ENCODE assay signal across 23 cellular contexts in the genomic region with DNA sequence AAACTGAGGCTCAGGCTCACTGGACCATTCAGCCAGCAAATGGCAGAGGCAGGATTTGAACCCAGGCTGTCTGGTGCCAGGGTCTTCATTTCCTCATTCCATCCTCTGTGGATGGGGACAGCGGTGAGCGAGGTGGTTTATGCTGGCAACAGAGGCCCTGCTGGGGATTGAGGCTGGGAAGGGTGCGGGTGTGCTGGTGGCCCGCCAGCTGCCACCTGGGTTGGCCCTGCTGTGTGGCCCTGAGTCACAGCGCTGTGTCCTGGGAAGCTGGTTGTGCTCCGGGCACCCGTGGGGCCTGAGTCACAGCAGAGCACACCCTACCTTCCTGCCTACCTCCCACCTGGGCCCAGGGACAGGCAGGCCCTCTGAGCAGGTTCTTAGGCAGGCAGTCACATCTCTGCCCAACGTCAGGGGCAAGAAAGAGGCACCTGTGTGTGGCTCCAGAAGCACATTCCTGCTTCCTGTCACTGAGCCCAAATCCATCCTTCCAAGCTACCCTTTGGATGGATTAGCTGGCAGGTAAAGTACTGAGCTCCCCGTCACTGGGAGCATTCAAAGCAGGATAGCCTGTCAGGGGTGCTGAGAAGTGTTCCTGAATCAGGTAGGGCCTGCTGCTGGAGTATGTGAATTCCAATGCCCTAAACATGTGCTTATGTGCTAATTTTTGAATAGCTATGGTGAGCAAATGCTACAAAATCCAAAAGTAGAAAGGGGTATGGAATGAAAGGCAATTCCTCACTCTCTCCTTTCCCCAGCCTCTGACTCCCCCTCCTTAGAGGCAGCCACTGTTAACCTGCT. TPM values are rescaled to one million over a fixed set of nuclear protein-coding genes. Genes with fewer than 3 reads are reported as not detected.
DNase-seq lines count a peak whose midpoint lies in the region; ATAC-seq, FAIRE-seq and TF ChIP-seq lines count a peak whose summit lies in the region.
"Had no signal": no experiment of that assay in that cellular context is flagged by ENCODE, and none has a peak within 500 bp of the region (broad histone marks: within the 10 kb centered on the region; RNA-seq: fewer than 3 reads in every experiment).

No MANE protein-coding gene starts in this region.

- H4K20me1 ChIP-seq in H1 (replicated peaks in 1 of 2; ENCODE audit: control insufficient read depth in 1 of 2, insufficient read depth in 2 of 2, low read length in 2 of 2), result no peaks in the 10 kb centered on the region

- H3K9me3 Mint-ChIP-seq in nephron (no peaks in the 10 kb centered on the region), progenitor cell of endocrine pancreas (ENCODE audit: low read depth) (no peaks in the 10 kb centered on the region)
- H3K9me3 Mint-ChIP-seq: natural killer cell treated with Interleukin-12 subunit alpha and Interleukin-12 subunit beta and Interleukin-15 and Interleukin-18, amount 100 ng/mL, for 72 hours had no signal

- H3K4ac ChIP-seq in H1 (replicated peaks; ENCODE audit: insufficient read length, low read depth, low read length), result no peak overlapping the region

- no peak overlapping the region for H2BK5ac ChIP-seq in H1 (ENCODE audit: low read depth, low read length)

- TF ChIP-seq CTCF in A549 (IDR thresholded peaks at IDR 0.05) (no peak), H1 (IDR thresholded peaks at IDR 0.05; ENCODE audit: control extremely low read depth in 1 of 3, insufficient read depth in 1 of 3, low read depth in 1 of 3, low read length in 3 of 3) (no peak), nephron (IDR thresholded peaks at IDR 0.05; ENCODE audit: unreplicated experiment in 3 of 3) (no peak), progenitor cell of endocrine pancreas (IDR thresholded peaks at IDR 0.05; ENCODE audit: unreplicated experiment) (no peak)

- H2AK5ac ChIP-seq in H1 (ENCODE audit: low read depth, low read length), result no peak overlapping the region

- FAIRE-seq in A549 (lab: Jason Lieb, UNC) (no peak), RCC 7860 (lab: Jason Lieb, UNC) (no peak), H1 (lab: Jason Lieb, UNC) (no peak)
- FAIRE-seq: endothelial cell of umbilical vein, GM12892 had no signal

- no peaks in the 10 kb centered on the region for H3K79me2 ChIP-seq in H1 (ENCODE audit: control insufficient read depth in 1 of 2, insufficient read depth in 2 of 2, low read length in 2 of 2)

- ATAC-seq in A549 (no peak), HG03457 (IDR thresholded peaks at IDR 0.05; ENCODE audit: unreplicated experiment) (no peak)
- ATAC-seq: activated CD4-positive, alpha-beta T cell treated with anti-CD3 and anti-CD28 coated beads for 36 hours; gastrocnemius medialis; left colon had no signal

- H2AFZ ChIP-seq in H1 (ENCODE audit: low read length), result no peak overlapping the region

- H2BK12ac ChIP-seq in H1 (ENCODE audit: low read depth, low read length), result no peak overlapping the region

- H2BK15ac ChIP-seq in H1 (ENCODE audit: low read length), result no peak overlapping the region

- no peak for TF ChIP-seq RAD21 in A549 (conservative IDR thresholded peaks at IDR 0.05 in 1 of 2, IDR thresholded peaks at IDR 0.05 in 1 of 2)
- TF ChIP-seq RAD21 in H1 (IDR thresholded peaks at IDR 0.05 in 1 of 2, conservative IDR thresholded peaks at IDR 0.05 in 1 of 2; ENCODE audit: low read depth in 2 of 2, low read length in 2 of 2), result no peak

- H3K27ac ChIP-seq in A549 (peak overlapping the region in 1 of 2 experiments; percentile 73; a peak in 3 of 6 replicates), H1 (ENCODE audit: low read depth, low read length) (no peak overlapping the region)
- H3K27ac ChIP-seq: gastrocnemius medialis had no signal

- H3K36me3 Mint-ChIP-seq in nephron (ENCODE audit: low read depth) (no peaks in the 10 kb centered on the region), progenitor cell of endocrine pancreas (ENCODE audit: insufficient read depth) (no peaks in the 10 kb centered on the region)
- H3K36me3 Mint-ChIP-seq: mesothelial cell of epicardium; natural killer cell treated with Interleukin-12 subunit alpha and Interleukin-12 subunit beta and Interleukin-15 and Interleukin-18, amount 100 ng/mL, for 72 hours had no signal

- DNase-seq in A549 (ENCODE audit: low read depth in 1 of 2, low spot score in 1 of 2) (no peak), RCC 7860 (ENCODE audit: low spot score) (peak; percentile 52), H1 (ENCODE audit: low read depth in 1 of 2, low spot score in 2 of 2) (no peak), putamen (ENCODE audit: low spot score) (no peak), progenitor cell of endocrine pancreas (ENCODE audit: low spot score, unreplicated experiment) (no peak)
- no peak for DNase-seq in activated CD4-positive, alpha-beta T cell treated with anti-CD3 and anti-CD28 coated beads, Interleukin-2, amount 50 U/mL, for 48 hours
- DNase-seq: 8988T; activated CD4-positive, alpha-beta T cell treated with anti-CD3 and anti-CD28 coated beads for 36 hours; DMS79; gastrocnemius medialis; GOT3; left colon; NCI-H1417 treated with DMSO at 0.1 percent for 48 hours; NCI-H2171; NCI-H524 treated with DMSO at 0.1 percent for 48 hours; stimulated activated naive CD4-positive, alpha-beta T cell treated with Interleukin-2 at 50 U/mL for 16 hours had no signal

- peak overlapping the region in 2 of 3 experiments; percentile 49 to 63 for H3K27ac Mint-ChIP-seq in nephron
- H3K27ac Mint-ChIP-seq in progenitor cell of endocrine pancreas, result no peak overlapping the region
- H3K27ac Mint-ChIP-seq: activated CD4-positive, alpha-beta T cell treated with anti-CD3 and anti-CD28 coated beads for 36 hours had no signal

- no peak overlapping the region for H3K18ac ChIP-seq in H1 (ENCODE audit: extremely low read depth, low read length)

- H4K5ac ChIP-seq in H1 (ENCODE audit: insufficient read length, low read depth, low read length), result no peak overlapping the region

- H3K4me1 ChIP-seq in A549 (peaks cover 43% of the 10 kb centered on the region), H1 (replicated peaks in 1 of 4; ENCODE audit: control insufficient read depth in 3 of 4, insufficient read depth in 4 of 4, low read length in 3 of 4) (0 out of 7 replicates have a peak, but pooled peaks cover 0 to 2% (median 0%) of the 10 kb centered on the region in 4 experiments)
- H3K4me1 ChIP-seq: gastrocnemius medialis had no signal

- H3K36me3 ChIP-seq in H1 (ENCODE audit: control insufficient read depth in 2 of 4, insufficient read depth in 4 of 4, low read length in 3 of 4), result no peaks in the 10 kb centered on the region
- H3K36me3 ChIP-seq: gastrocnemius medialis, prostate gland had no signal

- H3K9ac ChIP-seq in H1 (replicated peaks in 1 of 4; ENCODE audit: extremely low read depth in 1 of 4, low read depth in 3 of 4, low read length in 3 of 4), result no peak overlapping the region

- CTCF ChIA-PET in A549 (lab: Yijun Ruan, JAX), result interaction anchor here (0.6 to 1.8 kb wide), 5 partner anchors 13 to 64 kb away, joined by 3 to 7 read pairs (median 3); no protein-coding TSS in a partner anchor
- CTCF ChIA-PET in H1 (lab: Charles Lee; ENCODE audit: partially characterized antibody), result interaction anchor here (0.8 to 2.0 kb wide), 8 partner anchors 8 to 48 kb away, joined by 3 to 10 read pairs (median 4); no protein-coding TSS in a partner anchor

- H3K27me3 Mint-ChIP-seq in nephron (ENCODE audit: low read depth) (peaks cover 11% of the 10 kb centered on the region), progenitor cell of endocrine pancreas (peaks cover 9% of the 10 kb centered on the region)

- TF ChIP-seq POLR2A in A549 (IDR thresholded peaks at IDR 0.05; ENCODE audit: low read length), result no peak
- no peak for TF ChIP-seq POLR2A in H1 (IDR thresholded peaks at IDR 0.05; ENCODE audit: control extremely low read depth in 1 of 2, low read depth in 2 of 2, low read length in 2 of 2)

- H2BK20ac ChIP-seq in H1 (ENCODE audit: low read length), result no peak overlapping the region

- H3K4me3 ChIP-seq in A549 (no peak overlapping the region), H1 (ENCODE audit: extremely low read depth in 1 of 4, insufficient read depth in 2 of 4, low read depth in 3 of 4, low read length in 4 of 4) (no peak overlapping the region)
- H3K4me3 ChIP-seq: gastrocnemius medialis, prostate gland had no signal

- H3K27me3 ChIP-seq in H1 (replicated peaks in 1 of 4; ENCODE audit: control insufficient read depth in 3 of 4, extremely low read depth in 1 of 4, insufficient read depth in 3 of 4, low read length in 3 of 4), result no peaks in the 10 kb centered on the region; a peak in 1 of 7 replicates
- H3K27me3 ChIP-seq: gastrocnemius medialis had no signal

- H3K4me1 Mint-ChIP-seq in nephron, result peaks cover 12% of the 10 kb centered on the region
- H3K4me1 Mint-ChIP-seq in progenitor cell of endocrine pancreas (ENCODE audit: low read depth), result peaks cover 11% of the 10 kb centered on the region
- H3K4me1 Mint-ChIP-seq: activated CD4-positive, alpha-beta T cell treated with anti-CD3 and anti-CD28 coated beads for 36 hours had no signal

- no peaks in the 10 kb centered on the region; the same call in 1 of the 2 replicates for H3K23me2 ChIP-seq in H1 (ENCODE audit: low read depth, low read length)

- TF ChIP-seq EP300 in A549 (IDR thresholded peaks at IDR 0.05) (no peak), H1 (IDR thresholded peaks at IDR 0.05; ENCODE audit: borderline replicate concordance in 1 of 2, low read depth in 2 of 2, low read length in 2 of 2) (no peak)

- no peak overlapping the region for H3K14ac ChIP-seq in H1 (ENCODE audit: insufficient read length)

- H4K91ac ChIP-seq in H1 (replicated peaks; ENCODE audit: insufficient read length, low read length), result peak overlapping the region; percentile 26

- no peak overlapping the region for H3K4me3 Mint-ChIP-seq in nephron
- H3K4me3 Mint-ChIP-seq in progenitor cell of endocrine pancreas (ENCODE audit: low read depth), result no peak overlapping the region
- H3K4me3 Mint-ChIP-seq: activated CD4-positive, alpha-beta T cell treated with anti-CD3 and anti-CD28 coated beads for 36 hours; mesothelial cell of epicardium; natural killer cell treated with Interleukin-12 subunit alpha and Interleukin-12 subunit beta and Interleukin-15 and Interleukin-18, amount 100 ng/mL, for 72 hours had no signal

- no peaks in the 10 kb centered on the region for H3K9me3 ChIP-seq in A549
- H3K9me3 ChIP-seq in H1 (ENCODE audit: insufficient read depth in 2 of 2, low read depth in 1 of 2, low read length in 1 of 2), result no peaks in the 10 kb centered on the region
- H3K9me3 ChIP-seq: gastrocnemius medialis, prostate gland had no signal

- no peaks in the 10 kb centered on the region for H3K79me1 ChIP-seq in H1 (ENCODE audit: low read depth, low read length)

- 78% methylated on average over 1 of the region's 9 CpGs for WGBS in A549 (ENCODE audit: missing lambda C conversion rate)
- WGBS in H1 (ENCODE audit: extremely low coverage in 1 of 2, insufficient coverage in 1 of 2, insufficient read length in 1 of 2, insufficient replicate concordance in 2 of 2, low coverage in 1 of 2, low lambda C conversion rate in 2 of 2, missing lambda C conversion rate in 1 of 2), 2 experiments, result 92% methylated on average over 7 of the region's 9 CpGs; no CpG with 5 or more reads in 1 of the 2 experiments

- POLR2A ChIA-PET in A549 (lab: Yijun Ruan, JAX) (no interaction called here), H1 (lab: Charles Lee; ENCODE audit: partially characterized antibody) (interaction anchor here (1.5 kb wide), 1 partner anchor 27 kb away, joined by 3 read pairs; no protein-coding TSS in a partner anchor)

- no peak overlapping the region for H3K56ac ChIP-seq in H1 (replicated peaks; ENCODE audit: insufficient read length, low read depth, low read length)

- H2BK120ac ChIP-seq in H1 (replicated peaks; ENCODE audit: low read depth, low read length), result no peak overlapping the region

- H4K8ac ChIP-seq in H1 (ENCODE audit: extremely low read depth, insufficient read depth, low read length), result no peak overlapping the region

- no peak overlapping the region for H3K23ac ChIP-seq in H1 (ENCODE audit: insufficient read length)

- H3K4me2 ChIP-seq in A549, result no peak overlapping the region
- H3K4me2 ChIP-seq in H1 (ENCODE audit: insufficient read depth in 1 of 2, low read depth in 2 of 2, low read length in 2 of 2), result no peak overlapping the region

RNA-seq across cellular contexts. Expression of a gene that starts 53.9 kb away (rescaled TPM):
- polyA plus RNA-seq in A549 (2011; rRNA removed) (35.9 and 45.4 TPM in 2 replicates), A549 (2017; fragmentation: RNase III; extraction: RNeasy Plus Mini Kit Qiagen cat#74134 plus additional on column Dnase treatment) (58.9 to 74.0 TPM (median 66.6 TPM) in 3 replicates), H1 (2011; rRNA removed) (7.1 and 13.1 TPM in 2 replicates)
- polyA plus RNA-seq in A549 (2012; cell fraction: cytosol; rRNA removed), result 71.1 and 106 TPM in 2 replicates
- polyA plus RNA-seq in A549 (2012; cell fraction: nucleus; rRNA removed), result 82.9 and 128 TPM in 2 replicates
- polyA minus RNA-seq in A549 (2011; rRNA and poly(A)+ RNA removed), result 18.3 and 20.0 TPM in 2 replicates
- 24.1 and 24.5 TPM in 2 replicates for total RNA-seq in H1 (2021; fragmentation: NEBNext Ultra II Directional; extraction: Animal tissue kit (Norgen Biotek cat#: 25700))
- polyA plus RNA-seq in H1 (2011; cell fraction: cytosol; rRNA removed), result 16.1 TPM
- polyA plus RNA-seq in H1 (2011; cell fraction: nucleus; rRNA removed), result 10.5 TPM
- 6.1 to 8.3 TPM (median 7.2 TPM) in 4 replicates for polyA plus RNA-seq in H1 (2012, experiment 1 of 2)
- 4.8 TPM for polyA plus RNA-seq in H1 (2012, experiment 2 of 2)
- 15.1 TPM for polyA plus RNA-seq in H1 (2013, experiment 1 of 2)
- 15.0 TPM for polyA plus RNA-seq in H1 (2013, experiment 2 of 2)
- 1.3 and 1.4 TPM in 2 replicates for polyA minus RNA-seq in H1 (2011; rRNA and poly(A)+ RNA removed)
- 18.6 TPM for polyA minus RNA-seq in H1 (2011; cell fraction: cytosol; rRNA and poly(A)+ RNA removed)
- 16.1 TPM for polyA minus RNA-seq in H1 (2011; cell fraction: nucleus; rRNA and poly(A)+ RNA removed)
- 19.6 and 21.3 TPM in 2 replicates for total RNA-seq in progenitor cell of endocrine pancreas
